In the genomic region with DNA sequence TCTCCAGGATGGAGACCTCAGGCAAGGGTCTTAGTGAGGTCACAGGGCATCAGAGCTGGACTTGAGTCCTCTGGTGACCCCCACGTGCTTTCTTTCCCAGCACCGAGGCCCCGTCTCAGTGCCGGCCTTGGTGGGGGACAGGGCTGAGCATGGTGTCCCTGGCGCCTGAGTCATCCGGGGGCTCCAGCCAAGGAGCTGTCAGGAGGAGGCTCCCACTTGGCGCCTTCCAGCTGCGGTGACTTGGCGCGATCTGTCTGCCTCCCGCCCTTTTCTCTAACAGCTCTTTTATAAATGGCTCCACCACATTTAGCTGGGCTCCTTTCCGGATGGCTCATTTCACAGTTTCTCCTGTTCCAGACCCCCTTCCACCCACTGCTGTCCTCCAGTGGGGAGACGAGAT, we compare ENCODE assay signal across 22 cellular contexts.
DNase-seq lines count a peak whose midpoint lies in the region; ATAC-seq and TF ChIP-seq lines count a peak whose summit lies in the region.
"Had no signal": no experiment of that assay in that cellular context is flagged by ENCODE, and none has a peak within 500 bp of the region (broad histone marks: within the 10 kb centered on the region; RNA-seq: fewer than 3 reads in every experiment).

No MANE protein-coding gene starts in this region.

- TF ChIP-seq CTCF in neural crest cell (conservative IDR thresholded peaks at IDR 0.05), result no peak

- H3K27me3 Mint-ChIP-seq in activated naive CD4-positive, alpha-beta T cell treated with anti-CD3 and anti-CD28 coated beads for 36 hours (ENCODE audit: low read depth), result peaks cover 4% of the 10 kb centered on the region
- H3K27me3 Mint-ChIP-seq in neural crest cell (ENCODE audit: low read depth), result peaks cover 6% of the 10 kb centered on the region
- H3K27me3 Mint-ChIP-seq in naive thymus-derived CD8-positive, alpha-beta T cell, result peaks cover 7 to 22% (median 15%) of the 10 kb centered on the region in 5 donors

- intact Hi-C loops in activated naive CD4-positive, alpha-beta T cell treated with anti-CD3 and anti-CD28 coated beads for 36 hours (cut with micrococcal nuclease), result no loop called here
- intact Hi-C loops in left ventricle myocardium superior (cut with micrococcal nuclease), result no loop called here

- peak overlapping the region; percentile 13 to 38 for H3K27ac Mint-ChIP-seq in activated naive CD4-positive, alpha-beta T cell treated with anti-CD3 and anti-CD28 coated beads, Interleukin-2, amount 50 U/mL, for 72 hours
- no peak overlapping the region for H3K27ac Mint-ChIP-seq in activated naive CD4-positive, alpha-beta T cell treated with anti-CD3 and anti-CD28 coated beads for 36 hours
- H3K27ac Mint-ChIP-seq in neural crest cell (ENCODE audit: unreplicated experiment), result peak overlapping the region; percentile 17
- H3K27ac Mint-ChIP-seq in naive thymus-derived CD8-positive, alpha-beta T cell, result no peak overlapping the region
- H3K27ac Mint-ChIP-seq: activated CD8-positive, alpha-beta T cell treated with anti-CD3 and anti-CD28 coated beads for 36 hours; CD4-positive, CD25-positive, alpha-beta regulatory T cell; IgD-negative memory B cell; memory B cell had no signal

- POLR2A ChIA-PET in naive thymus-derived CD8-positive, alpha-beta T cell (lab: Charles Lee), result no interaction called here

- CTCF ChIA-PET in activated naive CD4-positive, alpha-beta T cell treated with anti-CD3 and anti-CD28 coated beads for 36 hours (lab: Charles Lee), result no interaction called here

- no peak overlapping the region for H3K4me3 Mint-ChIP-seq in activated naive CD4-positive, alpha-beta T cell treated with anti-CD3 and anti-CD28 coated beads for 36 hours
- H3K4me3 Mint-ChIP-seq in neural crest cell, result no peak overlapping the region
- no peak overlapping the region for H3K4me3 Mint-ChIP-seq in naive thymus-derived CD8-positive, alpha-beta T cell
- H3K4me3 Mint-ChIP-seq: activated CD8-positive, alpha-beta T cell treated with anti-CD3 and anti-CD28 coated beads for 36 hours; CD4-positive, CD25-positive, alpha-beta regulatory T cell; memory B cell had no signal

- no peaks in the 10 kb centered on the region for H3K4me1 Mint-ChIP-seq in activated naive CD4-positive, alpha-beta T cell treated with anti-CD3 and anti-CD28 coated beads for 36 hours (ENCODE audit: low read depth)
- peaks cover 5% of the 10 kb centered on the region for H3K4me1 Mint-ChIP-seq in neural crest cell
- peaks cover 0 to 2% (median 0%) of the 10 kb centered on the region in 4 donors for H3K4me1 Mint-ChIP-seq in naive thymus-derived CD8-positive, alpha-beta T cell
- H3K4me1 Mint-ChIP-seq: CD4-positive, CD25-positive, alpha-beta regulatory T cell had no signal

- H3K36me3 Mint-ChIP-seq in activated naive CD4-positive, alpha-beta T cell treated with anti-CD3 and anti-CD28 coated beads, Interleukin-2, amount 50 U/mL, for 72 hours, result no peaks in the 10 kb centered on the region
- no peaks in the 10 kb centered on the region for H3K36me3 Mint-ChIP-seq in activated naive CD4-positive, alpha-beta T cell treated with anti-CD3 and anti-CD28 coated beads for 36 hours (ENCODE audit: low read depth)
- peaks cover 11% of the 10 kb centered on the region for H3K36me3 Mint-ChIP-seq in neural crest cell (ENCODE audit: low read depth)
- no peaks in the 10 kb centered on the region for H3K36me3 Mint-ChIP-seq in naive thymus-derived CD8-positive, alpha-beta T cell
- H3K36me3 Mint-ChIP-seq: CD4-positive, CD25-positive, alpha-beta regulatory T cell; IgD-negative memory B cell; memory B cell had no signal

- no peak for DNase-seq in activated naive CD4-positive, alpha-beta T cell treated with anti-CD3 and anti-CD28 coated beads, Interleukin-2, amount 50 U/mL, for 72 hours (ENCODE audit: low spot score in 2 of 2)
- DNase-seq in activated naive CD4-positive, alpha-beta T cell treated with anti-CD3 and anti-CD28 coated beads for 36 hours, result no peak
- DNase-seq in left ventricle myocardium superior (peak; percentile 84), neural crest cell (ENCODE audit: low read depth, low spot score) (no peak), ureter (ENCODE audit: low spot score) (peak; percentile 59), DMS79 treated with DMSO at 0.1 percent for 48 hours (lab: John Stamatoyannopoulos, UW) (no peak)
- no peak for DNase-seq in naive thymus-derived CD8-positive, alpha-beta T cell
- DNase-seq: activated CD8-positive, alpha-beta T cell treated with anti-CD3 and anti-CD28 coated beads for 36 hours; AML-193; CD4-positive, CD25-positive, alpha-beta regulatory T cell; cortex of kidney; NCI-H1048; NCI-H1694; NCI-H446; NCI-H774; Peyer's patch; stimulated activated naive CD4-positive, alpha-beta T cell; T-helper 9 cell had no signal

- no peaks in the 10 kb centered on the region for H3K9me3 Mint-ChIP-seq in activated naive CD4-positive, alpha-beta T cell treated with anti-CD3 and anti-CD28 coated beads, Interleukin-2, amount 50 U/mL, for 72 hours
- H3K9me3 Mint-ChIP-seq in activated naive CD4-positive, alpha-beta T cell treated with anti-CD3 and anti-CD28 coated beads for 36 hours, result no peaks in the 10 kb centered on the region
- H3K9me3 Mint-ChIP-seq in neural crest cell, result peaks cover 2% of the 10 kb centered on the region
- no peaks in the 10 kb centered on the region for H3K9me3 Mint-ChIP-seq in naive thymus-derived CD8-positive, alpha-beta T cell
- H3K9me3 Mint-ChIP-seq: activated CD8-positive, alpha-beta T cell treated with anti-CD3 and anti-CD28 coated beads for 36 hours; CD4-positive, CD25-positive, alpha-beta regulatory T cell had no signal

- no peak for ATAC-seq in activated naive CD4-positive, alpha-beta T cell treated with anti-CD3 and anti-CD28 coated beads, Interleukin-2, amount 50 U/mL, for 72 hours
- ATAC-seq in left ventricle myocardium superior (peak; percentile 85), GM19452 (IDR thresholded peaks at IDR 0.05; ENCODE audit: unreplicated experiment) (no peak)
- no peak for ATAC-seq in naive thymus-derived CD8-positive, alpha-beta T cell
- ATAC-seq: activated CD8-positive, alpha-beta T cell treated with anti-CD3 and anti-CD28 coated beads for 36 hours; esophagus mucosa had no signal

Comparison
In these comparisons a context has a peak if more than half of its experiments do, and no peak if none do; other contexts are left out.
1. H3K27ac Mint-ChIP-seq: peak in activated naive CD4-positive, alpha-beta T cell treated with anti-CD3 and anti-CD28 coated beads, Interleukin-2, amount 50 U/mL, for 72 hours (2 of 2) and neural crest cell (single experiment); none in activated naive CD4-positive, alpha-beta T cell treated with anti-CD3 and anti-CD28 coated beads for 36 hours (single experiment) and naive thymus-derived CD8-positive, alpha-beta T cell (0 of 10).
2. DNase-seq: peak in left ventricle myocardium superior (single experiment) and ureter (single experiment); none in activated naive CD4-positive, alpha-beta T cell treated with anti-CD3 and anti-CD28 coated beads, Interleukin-2, amount 50 U/mL, for 72 hours (0 of 2), activated naive CD4-positive, alpha-beta T cell treated with anti-CD3 and anti-CD28 coated beads for 36 hours (single experiment), neural crest cell (single experiment), DMS79 treated with DMSO at 0.1 percent for 48 hours (single experiment) and naive thymus-derived CD8-positive, alpha-beta T cell (0 of 10).